In the genomic region with DNA sequence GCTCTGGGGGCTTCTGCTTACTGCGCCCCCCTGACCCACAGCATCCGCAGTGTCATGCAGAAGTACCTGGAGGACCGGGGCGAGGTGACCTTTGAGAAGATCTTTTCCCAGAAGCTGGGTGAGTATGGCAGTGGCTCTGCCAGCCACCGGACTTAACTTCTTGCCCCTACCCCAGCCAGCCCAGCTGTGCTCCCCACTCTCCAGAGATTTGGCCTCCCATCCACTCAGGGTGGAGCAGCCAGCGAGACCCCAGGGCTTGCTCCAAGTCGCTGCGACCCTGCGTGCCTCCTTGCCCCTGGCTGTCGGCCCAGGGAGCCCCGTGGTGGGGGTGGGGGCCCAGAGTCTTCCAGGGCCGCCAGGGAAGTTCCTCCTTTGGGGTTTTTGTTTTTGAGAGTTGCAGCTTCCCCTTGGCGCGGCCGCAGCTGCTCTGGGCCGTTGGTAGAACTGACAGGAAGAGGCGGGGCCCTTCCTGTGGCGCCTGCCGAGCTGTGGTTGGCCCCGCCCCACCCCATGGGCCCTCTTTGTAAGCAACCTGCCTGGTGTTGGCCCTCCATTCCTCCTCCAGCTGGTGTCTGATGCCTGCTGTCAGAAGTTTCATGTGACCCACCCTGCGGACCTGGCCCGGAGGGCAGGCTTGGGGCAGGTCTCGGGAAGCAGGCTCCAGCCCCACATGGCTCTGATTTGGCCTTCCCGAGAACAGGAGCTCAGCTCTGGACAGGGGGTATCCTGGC, we compare ENCODE assay signal across 1 cellular context.
TF ChIP-seq lines count a peak whose summit lies in the region.

No MANE protein-coding gene starts in this region.

TF ChIP-seq in H1, 55 proteins besides CTCF, POLR2A, EP300 and RAD21:
- TF ChIP-seq CHD1 (IDR thresholded peaks at IDR 0.05; ENCODE audit: low read depth, low read length) (no peak), BRCA1 (IDR thresholded peaks at IDR 0.05; ENCODE audit: low read depth, low read length) (no peak), BACH1 (IDR thresholded peaks at IDR 0.05; ENCODE audit: low read length) (no peak), RBBP5 (IDR thresholded peaks at IDR 0.05; ENCODE audit: borderline replicate concordance, low read depth, low read length) (no peak; the same call in 1 of the 2 replicates), HDAC6 (IDR thresholded peaks at IDR 0.05; ENCODE audit: low read depth, low read length) (no peak), TBP (IDR thresholded peaks at IDR 0.05; ENCODE audit: low read depth, low read length) (no peak), BCL11A (IDR thresholded peaks at IDR 0.05; ENCODE audit: low read depth in 2 of 2, low read length in 2 of 2) (no peak), KDM5A (IDR thresholded peaks at IDR 0.05; ENCODE audit: low read length) (no peak), RXRA (IDR thresholded peaks at IDR 0.05; ENCODE audit: insufficient read depth, low read depth, low read length) (no peak), SP4 (IDR thresholded peaks at IDR 0.05; ENCODE audit: low read length) (no peak), SP2 (IDR thresholded peaks at IDR 0.05; ENCODE audit: low read length) (no peak), TEAD4 (IDR thresholded peaks at IDR 0.05; ENCODE audit: low read depth, low read length) (no peak), KDM1A (IDR thresholded peaks at IDR 0.05; ENCODE audit: borderline replicate concordance, low read length) (no peak), EGR1 (IDR thresholded peaks at IDR 0.05; ENCODE audit: borderline replicate concordance, low read depth, low read length) (peak; percentile 45; the same call in 1 of the 2 replicates), FOSL1 (IDR thresholded peaks at IDR 0.05; ENCODE audit: insufficient read depth, low read depth, low read length) (no peak), PHF8 (conservative IDR thresholded peaks at IDR 0.05; ENCODE audit: low read depth, low read length) (no peak), NANOG (IDR thresholded peaks at IDR 0.05; ENCODE audit: insufficient read depth, low read depth, low read length, poor library complexity, severe bottlenecking) (no peak), CTBP2 (IDR thresholded peaks at IDR 0.05; ENCODE audit: borderline replicate concordance, insufficient read depth, insufficient read length, low read length) (no peak), RFX5 (IDR thresholded peaks at IDR 0.05; ENCODE audit: borderline replicate concordance, low read depth, low read length) (no peak), SP1 (IDR thresholded peaks at IDR 0.05; ENCODE audit: low read depth, low read length) (0 out of 2 replicates have a peak, but pooled peaks have one; percentile 23), CHD2 (IDR thresholded peaks at IDR 0.05; ENCODE audit: low read length) (no peak), MAX (IDR thresholded peaks at IDR 0.05) (peak; percentile 54; the same call in 1 of the 2 replicates), CBX8 (IDR thresholded peaks at IDR 0.05; ENCODE audit: borderline replicate concordance, low read depth, low read length) (no peak), SIX5 (IDR thresholded peaks at IDR 0.05; ENCODE audit: low read depth, low read length) (no peak), POLR2AphosphoS5 (IDR thresholded peaks at IDR 0.05; ENCODE audit: low read depth, low read length) (no peak), TAF1 (IDR thresholded peaks at IDR 0.05; ENCODE audit: low read depth, low read length) (0 out of 2 replicates have a peak, but pooled peaks have one; percentile 23), ATF3 (IDR thresholded peaks at IDR 0.05; ENCODE audit: insufficient read depth, low read depth, low read length) (no peak), JUND (IDR thresholded peaks at IDR 0.05; ENCODE audit: low read length) (no peak), SIRT6 (IDR thresholded peaks at IDR 0.05; ENCODE audit: low read length) (no peak), CREB1 (IDR thresholded peaks at IDR 0.05) (no peak), HDAC2 (IDR thresholded peaks at IDR 0.05; ENCODE audit: borderline replicate concordance in 1 of 2, low read depth in 2 of 2, low read length in 2 of 2) (peak in 1 of 2 experiments; percentile 25; a peak in 1 of 4 replicates), ATF2 (IDR thresholded peaks at IDR 0.05; ENCODE audit: low read length) (no peak), YY1 (IDR thresholded peaks at IDR 0.05; ENCODE audit: low read depth, low read length) (peak; percentile 56; the same call in 1 of the 2 replicates), SAP30 (IDR thresholded peaks at IDR 0.05; ENCODE audit: insufficient read depth, insufficient replicate concordance, low read length) (peak; percentile 56), RNF2 (IDR thresholded peaks at IDR 0.05; ENCODE audit: borderline replicate concordance, low read depth, low read length, missing control alignments, poor library complexity, severe bottlenecking) (no peak), ZNF274 (IDR thresholded peaks at IDR 0.05; ENCODE audit: borderline replicate concordance, extremely low read depth, low read length) (no peak), CBX5 (IDR thresholded peaks at IDR 0.05; ENCODE audit: low read depth, low read length) (no peak), SIN3A (conservative IDR thresholded peaks at IDR 0.05 in 1 of 2, IDR thresholded peaks at IDR 0.05 in 1 of 2; ENCODE audit: low read depth in 1 of 2, low read length in 2 of 2) (peak; percentile 73 to 93), TCF12 (IDR thresholded peaks at IDR 0.05; ENCODE audit: low read depth, low read length) (0 out of 2 replicates have a peak, but pooled peaks have one; percentile 25), TAF7 (optimal IDR thresholded peaks at IDR 0.05; ENCODE audit: borderline replicate concordance, low read depth, low read length) (no peak), KDM4A (IDR thresholded peaks at IDR 0.05; ENCODE audit: low read depth, low read length, severe bottlenecking) (no peak), MAFK (IDR thresholded peaks at IDR 0.05; ENCODE audit: low read depth, low read length) (no peak), GABPA (IDR thresholded peaks at IDR 0.05; ENCODE audit: borderline replicate concordance, insufficient read depth, low read length) (no peak), NRF1 (IDR thresholded peaks at IDR 0.05; ENCODE audit: low read depth, low read length) (no peak), POU5F1 (IDR thresholded peaks at IDR 0.05; ENCODE audit: low read depth, low read length) (no peak), ASH2L (IDR thresholded peaks at IDR 0.05; ENCODE audit: low read length) (peak; percentile 22), SRF (IDR thresholded peaks at IDR 0.05; ENCODE audit: low read depth, low read length) (0 out of 2 replicates have a peak, but pooled peaks have one; percentile 1), EZH2 (IDR thresholded peaks at IDR 0.05; ENCODE audit: low read depth, low read length, severe bottlenecking) (no peak), GTF2F1 (IDR thresholded peaks at IDR 0.05; ENCODE audit: borderline replicate concordance, low read depth, low read length) (no peak), SUZ12 (IDR thresholded peaks at IDR 0.05; ENCODE audit: low read length) (no peak), CEBPB (IDR thresholded peaks at IDR 0.05; ENCODE audit: low read depth, low read length) (no peak), JUN (IDR thresholded peaks at IDR 0.05; ENCODE audit: low read depth, low read length) (no peak)
- TF ChIP-seq, protein P1, sequence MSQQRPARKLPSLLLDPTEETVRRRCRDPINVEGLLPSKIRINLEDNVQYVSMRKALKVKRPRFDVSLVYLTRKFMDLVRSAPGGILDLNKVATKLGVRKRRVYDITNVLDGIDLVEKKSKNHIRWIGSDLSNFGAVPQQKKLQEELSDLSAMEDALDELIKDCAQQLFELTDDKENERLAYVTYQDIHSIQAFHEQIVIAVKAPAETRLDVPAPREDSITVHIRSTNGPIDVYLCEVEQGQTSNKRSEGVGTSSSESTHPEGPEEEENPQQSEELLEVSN (IDR thresholded peaks at IDR 0.05): no peak
- TF ChIP-seq, protein P2, sequence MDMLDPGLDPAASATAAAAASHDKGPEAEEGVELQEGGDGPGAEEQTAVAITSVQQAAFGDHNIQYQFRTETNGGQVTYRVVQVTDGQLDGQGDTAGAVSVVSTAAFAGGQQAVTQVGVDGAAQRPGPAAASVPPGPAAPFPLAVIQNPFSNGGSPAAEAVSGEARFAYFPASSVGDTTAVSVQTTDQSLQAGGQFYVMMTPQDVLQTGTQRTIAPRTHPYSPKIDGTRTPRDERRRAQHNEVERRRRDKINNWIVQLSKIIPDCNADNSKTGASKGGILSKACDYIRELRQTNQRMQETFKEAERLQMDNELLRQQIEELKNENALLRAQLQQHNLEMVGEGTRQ (IDR thresholded peaks at IDR 0.05; ENCODE audit: low read length): no peak
- TF ChIP-seq, protein P3, sequence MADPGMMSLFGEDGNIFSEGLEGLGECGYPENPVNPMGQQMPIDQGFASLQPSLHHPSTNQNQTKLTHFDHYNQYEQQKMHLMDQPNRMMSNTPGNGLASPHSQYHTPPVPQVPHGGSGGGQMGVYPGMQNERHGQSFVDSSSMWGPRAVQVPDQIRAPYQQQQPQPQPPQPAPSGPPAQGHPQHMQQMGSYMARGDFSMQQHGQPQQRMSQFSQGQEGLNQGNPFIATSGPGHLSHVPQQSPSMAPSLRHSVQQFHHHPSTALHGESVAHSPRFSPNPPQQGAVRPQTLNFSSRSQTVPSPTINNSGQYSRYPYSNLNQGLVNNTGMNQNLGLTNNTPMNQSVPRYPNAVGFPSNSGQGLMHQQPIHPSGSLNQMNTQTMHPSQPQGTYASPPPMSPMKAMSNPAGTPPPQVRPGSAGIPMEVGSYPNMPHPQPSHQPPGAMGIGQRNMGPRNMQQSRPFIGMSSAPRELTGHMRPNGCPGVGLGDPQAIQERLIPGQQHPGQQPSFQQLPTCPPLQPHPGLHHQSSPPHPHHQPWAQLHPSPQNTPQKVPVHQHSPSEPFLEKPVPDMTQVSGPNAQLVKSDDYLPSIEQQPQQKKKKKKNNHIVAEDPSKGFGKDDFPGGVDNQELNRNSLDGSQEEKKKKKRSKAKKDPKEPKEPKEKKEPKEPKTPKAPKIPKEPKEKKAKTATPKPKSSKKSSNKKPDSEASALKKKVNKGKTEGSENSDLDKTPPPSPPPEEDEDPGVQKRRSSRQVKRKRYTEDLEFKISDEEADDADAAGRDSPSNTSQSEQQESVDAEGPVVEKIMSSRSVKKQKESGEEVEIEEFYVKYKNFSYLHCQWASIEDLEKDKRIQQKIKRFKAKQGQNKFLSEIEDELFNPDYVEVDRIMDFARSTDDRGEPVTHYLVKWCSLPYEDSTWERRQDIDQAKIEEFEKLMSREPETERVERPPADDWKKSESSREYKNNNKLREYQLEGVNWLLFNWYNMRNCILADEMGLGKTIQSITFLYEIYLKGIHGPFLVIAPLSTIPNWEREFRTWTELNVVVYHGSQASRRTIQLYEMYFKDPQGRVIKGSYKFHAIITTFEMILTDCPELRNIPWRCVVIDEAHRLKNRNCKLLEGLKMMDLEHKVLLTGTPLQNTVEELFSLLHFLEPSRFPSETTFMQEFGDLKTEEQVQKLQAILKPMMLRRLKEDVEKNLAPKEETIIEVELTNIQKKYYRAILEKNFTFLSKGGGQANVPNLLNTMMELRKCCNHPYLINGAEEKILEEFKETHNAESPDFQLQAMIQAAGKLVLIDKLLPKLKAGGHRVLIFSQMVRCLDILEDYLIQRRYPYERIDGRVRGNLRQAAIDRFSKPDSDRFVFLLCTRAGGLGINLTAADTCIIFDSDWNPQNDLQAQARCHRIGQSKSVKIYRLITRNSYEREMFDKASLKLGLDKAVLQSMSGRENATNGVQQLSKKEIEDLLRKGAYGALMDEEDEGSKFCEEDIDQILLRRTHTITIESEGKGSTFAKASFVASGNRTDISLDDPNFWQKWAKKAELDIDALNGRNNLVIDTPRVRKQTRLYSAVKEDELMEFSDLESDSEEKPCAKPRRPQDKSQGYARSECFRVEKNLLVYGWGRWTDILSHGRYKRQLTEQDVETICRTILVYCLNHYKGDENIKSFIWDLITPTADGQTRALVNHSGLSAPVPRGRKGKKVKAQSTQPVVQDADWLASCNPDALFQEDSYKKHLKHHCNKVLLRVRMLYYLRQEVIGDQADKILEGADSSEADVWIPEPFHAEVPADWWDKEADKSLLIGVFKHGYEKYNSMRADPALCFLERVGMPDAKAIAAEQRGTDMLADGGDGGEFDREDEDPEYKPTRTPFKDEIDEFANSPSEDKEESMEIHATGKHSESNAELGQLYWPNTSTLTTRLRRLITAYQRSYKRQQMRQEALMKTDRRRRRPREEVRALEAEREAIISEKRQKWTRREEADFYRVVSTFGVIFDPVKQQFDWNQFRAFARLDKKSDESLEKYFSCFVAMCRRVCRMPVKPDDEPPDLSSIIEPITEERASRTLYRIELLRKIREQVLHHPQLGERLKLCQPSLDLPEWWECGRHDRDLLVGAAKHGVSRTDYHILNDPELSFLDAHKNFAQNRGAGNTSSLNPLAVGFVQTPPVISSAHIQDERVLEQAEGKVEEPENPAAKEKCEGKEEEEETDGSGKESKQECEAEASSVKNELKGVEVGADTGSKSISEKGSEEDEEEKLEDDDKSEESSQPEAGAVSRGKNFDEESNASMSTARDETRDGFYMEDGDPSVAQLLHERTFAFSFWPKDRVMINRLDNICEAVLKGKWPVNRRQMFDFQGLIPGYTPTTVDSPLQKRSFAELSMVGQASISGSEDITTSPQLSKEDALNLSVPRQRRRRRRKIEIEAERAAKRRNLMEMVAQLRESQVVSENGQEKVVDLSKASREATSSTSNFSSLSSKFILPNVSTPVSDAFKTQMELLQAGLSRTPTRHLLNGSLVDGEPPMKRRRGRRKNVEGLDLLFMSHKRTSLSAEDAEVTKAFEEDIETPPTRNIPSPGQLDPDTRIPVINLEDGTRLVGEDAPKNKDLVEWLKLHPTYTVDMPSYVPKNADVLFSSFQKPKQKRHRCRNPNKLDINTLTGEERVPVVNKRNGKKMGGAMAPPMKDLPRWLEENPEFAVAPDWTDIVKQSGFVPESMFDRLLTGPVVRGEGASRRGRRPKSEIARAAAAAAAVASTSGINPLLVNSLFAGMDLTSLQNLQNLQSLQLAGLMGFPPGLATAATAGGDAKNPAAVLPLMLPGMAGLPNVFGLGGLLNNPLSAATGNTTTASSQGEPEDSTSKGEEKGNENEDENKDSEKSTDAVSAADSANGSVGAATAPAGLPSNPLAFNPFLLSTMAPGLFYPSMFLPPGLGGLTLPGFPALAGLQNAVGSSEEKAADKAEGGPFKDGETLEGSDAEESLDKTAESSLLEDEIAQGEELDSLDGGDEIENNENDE (IDR thresholded peaks at IDR 0.05; ENCODE audit: insufficient replicate concordance, low read length): no peak
